In the genomic region with DNA sequence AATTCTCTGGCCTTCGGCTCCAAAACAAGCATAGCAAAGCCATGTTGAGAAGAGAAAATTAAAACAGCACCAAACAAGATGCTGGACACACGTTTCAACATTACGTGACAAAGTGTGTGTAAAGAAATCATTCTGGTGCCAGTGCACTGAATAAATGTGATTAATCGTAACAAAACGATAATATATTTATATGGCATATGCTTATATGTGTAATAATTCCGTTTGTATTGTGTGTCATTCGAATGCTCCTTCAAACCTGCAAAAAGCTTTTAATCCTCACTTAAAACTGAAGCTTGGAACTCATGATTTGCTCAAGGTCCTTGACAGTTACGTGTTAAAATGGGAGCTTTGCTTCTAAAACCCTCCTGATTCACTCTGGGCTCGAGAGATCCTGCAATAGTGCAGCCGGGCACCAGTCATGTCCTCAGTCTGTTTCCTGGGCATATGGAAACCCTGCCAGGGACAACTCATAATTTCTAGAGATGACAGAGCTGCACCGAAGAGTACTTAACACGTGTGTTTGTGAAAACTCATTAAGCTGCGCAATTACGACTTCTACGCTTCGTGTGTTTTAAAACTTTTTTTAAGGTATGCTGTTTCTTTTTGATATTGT, we compare ENCODE assay signal across 9 cellular contexts. TPM values are rescaled to one million over a fixed set of nuclear protein-coding genes. Genes with fewer than 3 reads are reported as not detected.
A peak's percentile ranks its signal among the peaks of the same experiment; 100 is the strongest.
DNase-seq lines count a peak whose midpoint lies in the region; ATAC-seq, FAIRE-seq and TF ChIP-seq lines count a peak whose summit lies in the region.
"Had no signal": no experiment of that assay in that cellular context is flagged by ENCODE, and none has a peak within 500 bp of the region (broad histone marks: within the 10 kb centered on the region; RNA-seq: fewer than 3 reads in every experiment).

No MANE protein-coding gene starts in this region.

- peaks cover 9% of the 10 kb centered on the region for H3F3A ChIP-seq in smooth muscle cell (ENCODE audit: low read depth)

- TF ChIP-seq CTCF in fibroblast of mammary gland (conservative IDR thresholded peaks at IDR 0.05; ENCODE audit: control insufficient read depth, insufficient read depth, low read depth, low read length): no peak
- no peak for TF ChIP-seq CTCF in smooth muscle cell (IDR thresholded peaks at IDR 0.05; ENCODE audit: borderline replicate concordance, insufficient read depth, poor library complexity, severe bottlenecking)

- peaks cover 43% of the 10 kb centered on the region for H3K79me2 ChIP-seq in smooth muscle cell (ENCODE audit: low read depth)

- H3K27me3 ChIP-seq in SJSA1 (replicated peaks) (no peaks in the 10 kb centered on the region), smooth muscle cell (ENCODE audit: low read depth) (no peaks in the 10 kb centered on the region)

- DNase-seq in NCI-H2227 (lab: John Stamatoyannopoulos, UW; ENCODE audit: unreplicated experiment) (peak; percentile 3), NCI-H2227 treated with DMSO at 0.1 percent for 48 hours (lab: John Stamatoyannopoulos, UW) (no peak), SJSA1 (ENCODE audit: low read depth in 1 of 2, low spot score in 2 of 2) (no peak), fibroblast of mammary gland (ENCODE audit: low read depth) (peak; percentile 52), smooth muscle cell (lab: John Stamatoyannopoulos, UW; ENCODE audit: unreplicated experiment) (no peak), NCI-H1092 (lab: John Stamatoyannopoulos, UW) (no peak), RCC 7860 (ENCODE audit: low spot score) (no peak)

- ATAC-seq in GM21825 (IDR thresholded peaks at IDR 0.05; ENCODE audit: unreplicated experiment): no peak

- H3K9ac ChIP-seq in smooth muscle cell (ENCODE audit: low read depth): peak overlapping the region; percentile 24

- H3K4me3 ChIP-seq in SJSA1 (peak overlapping the region; percentile 81), fibroblast of mammary gland (ENCODE audit: control insufficient read depth, low read depth, low read length) (peak overlapping the region; percentile 49), smooth muscle cell (peak overlapping the region; percentile 48)

- H3K4me1 ChIP-seq in SJSA1 (replicated peaks): peaks cover 15% of the 10 kb centered on the region
- H3K4me1 ChIP-seq in smooth muscle cell (ENCODE audit: low read depth): peaks cover 19% of the 10 kb centered on the region

- H3K4me2 ChIP-seq in smooth muscle cell: peak overlapping the region; percentile 91

- H3K36me3 ChIP-seq in SJSA1: peaks cover 66% of the 10 kb centered on the region
- H3K36me3 ChIP-seq in smooth muscle cell (ENCODE audit: low read depth): peaks cover 14% of the 10 kb centered on the region

- FAIRE-seq in RCC 7860 (lab: Jason Lieb, UNC): no peak

- H3K27ac ChIP-seq in SJSA1 (no peak overlapping the region), smooth muscle cell (ENCODE audit: low read depth) (peak overlapping the region; percentile 11)

- H3K9me3 ChIP-seq in SJSA1 (replicated peaks) (no peaks in the 10 kb centered on the region; the same call in 1 of the 2 replicates), smooth muscle cell (replicated peaks; ENCODE audit: low read depth) (no peaks in the 10 kb centered on the region)

- H4K20me1 ChIP-seq in smooth muscle cell (ENCODE audit: low read depth): peaks cover 37% of the 10 kb centered on the region

- 56% methylated on average over 16 of the region's 16 CpGs for WGBS in smooth muscle cell (ENCODE audit: low lambda C conversion rate)

- no peak overlapping the region for H2AFZ ChIP-seq in smooth muscle cell (ENCODE audit: low read depth)

RNA-seq across cellular contexts. Expression of a gene that starts 0.7 kb away (rescaled TPM):
- 76.3 and 82.0 TPM in 2 replicates for total RNA-seq in SJSA1 (2014; rRNA removed; shearing (Covaris generic))
- total RNA-seq in smooth muscle cell: 61.9 and 92.0 TPM in 2 replicates
- polyA plus RNA-seq in smooth muscle cell: 93.9 and 105 TPM in 2 replicates

RNA-seq across cellular contexts. Expression of a gene that starts 30.2 kb away (rescaled TPM):
- total RNA-seq in SJSA1 (2014; rRNA removed; shearing (Covaris generic)): 11.6 and 13.5 TPM in 2 replicates
- 13.5 and 23.1 TPM in 2 replicates for total RNA-seq in smooth muscle cell
- polyA plus RNA-seq in smooth muscle cell: 40.5 and 41.5 TPM in 2 replicates

RNA-seq across cellular contexts. Expression of a gene that starts 39.9 kb away (rescaled TPM):
- total RNA-seq in SJSA1 (2014; rRNA removed; shearing (Covaris generic)): 10.9 and 27.5 TPM in 2 replicates
- 12.0 and 24.2 TPM in 2 replicates for total RNA-seq in smooth muscle cell
- 19.1 and 27.3 TPM in 2 replicates for polyA plus RNA-seq in smooth muscle cell

RNA-seq across cellular contexts. Expression of a gene that starts 44.8 kb away (rescaled TPM):
- not detected in 2 replicates for total RNA-seq in SJSA1 (2014; rRNA removed; shearing (Covaris generic))
- not detected in 2 replicates for total RNA-seq in smooth muscle cell
- polyA plus RNA-seq in smooth muscle cell: 0.24 TPM in 1 of 2 replicates, not detected in the other

RNA-seq across cellular contexts. Expression of a gene that starts 59.8 kb away (rescaled TPM):
- total RNA-seq in SJSA1 (2014; rRNA removed; shearing (Covaris generic)): not detected in 2 replicates
- not detected in 2 replicates for total RNA-seq in smooth muscle cell
- polyA plus RNA-seq in smooth muscle cell: not detected in 2 replicates
- total RNA-seq: T-helper 2 cell treated with Interferon-gamma antibody and Interleukin-4, amounts not matched to agents 100 ng/mL and 5 ng/mL, for 36 hours had no signal

Comparison
In these comparisons a context has a peak if more than half of its experiments do, and no peak if none do; other contexts are left out.
1. DNase-seq: peak in NCI-H2227 (single experiment) and fibroblast of mammary gland (single experiment); none in NCI-H2227 treated with DMSO at 0.1 percent for 48 hours (single experiment), SJSA1 (0 of 2), smooth muscle cell (single experiment), NCI-H1092 (single experiment) and RCC 7860 (single experiment).
2. Peak in every context shown above with its lines, with median percentiles within 50 percentile points of each other: H3K4me3 ChIP-seq.